In the genomic region with DNA sequence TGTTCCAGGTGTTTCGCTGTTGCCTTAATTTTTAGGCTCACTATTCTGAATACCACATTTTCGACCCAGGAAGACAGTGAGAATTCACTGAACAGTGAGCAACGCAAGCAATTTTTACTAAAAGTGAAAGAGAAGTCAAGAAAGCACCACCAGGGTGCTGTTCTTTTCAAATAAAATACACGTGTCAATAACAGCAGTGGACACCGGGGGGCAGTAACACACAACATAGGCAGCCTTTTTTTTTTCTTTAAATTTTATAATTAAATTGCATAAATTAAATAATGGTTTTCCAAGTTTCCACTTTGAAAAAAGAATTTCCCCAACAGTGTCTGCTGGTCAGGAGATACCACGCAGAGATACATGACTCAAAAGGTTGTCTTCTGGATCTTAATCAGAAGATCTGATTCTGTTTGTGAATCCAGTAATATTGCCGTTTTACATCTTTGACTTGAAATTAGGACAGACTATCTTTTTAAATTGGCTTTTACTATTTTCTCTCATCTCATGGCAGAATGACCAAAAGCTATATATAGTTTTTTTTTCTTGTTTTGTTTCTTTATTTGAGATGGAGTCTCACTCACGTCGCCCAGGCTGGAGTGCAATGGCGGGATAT, we compare ENCODE assay signal across 9 cellular contexts. TPM values are rescaled to one million over a fixed set of nuclear protein-coding genes. Genes with fewer than 3 reads are reported as not detected.
DNase-seq lines count a peak whose midpoint lies in the region; ATAC-seq and TF ChIP-seq lines count a peak whose summit lies in the region.
"Had no signal": no experiment of that assay in that cellular context is flagged by ENCODE, and none has a peak within 500 bp of the region (broad histone marks: within the 10 kb centered on the region; RNA-seq: fewer than 3 reads in every experiment).

No MANE protein-coding gene starts in this region.

- no peaks in the 10 kb centered on the region for H3K9me3 ChIP-seq in adrenal gland (replicated peaks in 1 of 3)
- H3K9me3 ChIP-seq in thyroid gland, result no peaks in the 10 kb centered on the region

- DNase-seq in AG08396 (ENCODE audit: low spot score) (peak; percentile 53), GM10248 (ENCODE audit: extremely low spot score) (peak; percentile 54), NCI-H1092 (lab: John Stamatoyannopoulos, UW) (peak; percentile 13), adrenal gland (peak; percentile 19 to 59 (median 33)), iPS-NIHi11 (ENCODE audit: low spot score) (peak; percentile 38), thyroid gland (peak; percentile 23 to 44), GOT3 (lab: John Stamatoyannopoulos, UW) (no peak)

- POLR2A ChIA-PET in GM10248 (lab: Yijun Ruan, JAX), result no interaction called here

- no peak overlapping the region for H3K4me3 ChIP-seq in adrenal gland
- H3K4me3 ChIP-seq in thyroid gland (replicated peaks in 1 of 3), result no peak overlapping the region

- intact Hi-C loops in adrenal gland (cut with DNase I) (loop anchor here (5.0 to 10.0 kb wide), 2 partner anchors 271 to 273 kb away; no protein-coding TSS in a partner anchor), thyroid gland (cut with DNase I) (no loop called here)

- TF ChIP-seq POLR2A in adrenal gland (IDR thresholded peaks at IDR 0.05), result no peak
- TF ChIP-seq POLR2A in thyroid gland (IDR thresholded peaks at IDR 0.05), result no peak

- no peaks in the 10 kb centered on the region for H3K4me1 ChIP-seq in adrenal gland (replicated peaks in 1 of 2)
- no peaks in the 10 kb centered on the region for H3K4me1 ChIP-seq in thyroid gland

- CTCF ChIA-PET in GM10248 (lab: Yijun Ruan, JAX), result interaction anchor here (0.9 to 3.1 kb wide), 7 partner anchors 11 to 1925 kb away, joined by 3 to 24 read pairs (median 4); no protein-coding TSS in a partner anchor

- H3K27ac ChIP-seq in adrenal gland (no peak overlapping the region), thyroid gland (no peak overlapping the region)

- 42 to 45% (median 43%) methylated on average over 10 of the region's 10 CpGs for WGBS in adrenal gland, 4 donors
- WGBS in thyroid gland, 2 donors, result 43 to 44% methylated on average over 10 of the region's 10 CpGs

- no peaks in the 10 kb centered on the region for H3K36me3 ChIP-seq in adrenal gland (replicated peaks in 1 of 2)
- no peaks in the 10 kb centered on the region for H3K36me3 ChIP-seq in thyroid gland

- peak; percentile 72 for ATAC-seq in HG02588 (IDR thresholded peaks at IDR 0.05; ENCODE audit: unreplicated experiment)

- TF ChIP-seq CTCF in GM10248 (IDR thresholded peaks at IDR 0.05; ENCODE audit: control extremely low read depth, extremely low read depth, low read depth, missing control alignments) (peak; percentile 47), adrenal gland (IDR thresholded peaks at IDR 0.05) (peak; percentile 50 to 69 (median 56)), thyroid gland (IDR thresholded peaks at IDR 0.05) (peak; percentile 15 to 73 (median 44))

- H3K27me3 ChIP-seq in adrenal gland, result no peaks in the 10 kb centered on the region
- H3K27me3 ChIP-seq in thyroid gland, result no peaks in the 10 kb centered on the region

RNA-seq across cellular contexts. Expression of a gene that starts 47.1 kb away (rescaled TPM):
- under 1 TPM in 1 of 8 donors, not detected in 7; 0.07 TPM for total RNA-seq in adrenal gland
- under 1 TPM in 2 of 3 donors, not detected in 1; 0.10 to 0.29 TPM for polyA plus RNA-seq in adrenal gland
- 1 to 10 TPM in 1 of 4 donors, under 1 TPM in 1, not detected in 2; 0.45 to 2.5 TPM for total RNA-seq in thyroid gland
- total RNA-seq: T-helper 2 cell treated with Interferon-gamma antibody and Interleukin-4, amounts not matched to agents 100 ng/mL and 5 ng/mL, for 36 hours had no signal
